ENCODE assay signal across 1 cellular context in genomic region chr2:8555543-8555942, GRCh38.
TF ChIP-seq lines count a peak whose summit lies in the region.

No MANE protein-coding gene starts in this region.

TF ChIP-seq in K562, 482 proteins besides CTCF, POLR2A, EP300 and RAD21 (continued from another document):
- no peak for TF ChIP-seq PCBP2 (IDR thresholded peaks at IDR 0.05; ENCODE audit: low read depth, low read length, poor library complexity, severe bottlenecking)
TF ChIP-seq in K562: peak in this region for 0.
